In genomic region chr20:25011261-25011660, GRCh38 we compare ENCODE assay signal across 17 cellular contexts. TPM values are rescaled to one million over a fixed set of nuclear protein-coding genes. Genes with fewer than 3 reads are reported as not detected.
"Had no signal": no experiment of that assay in that cellular context is flagged by ENCODE, and none has a peak within 500 bp of the region (broad histone marks: within the 10 kb centered on the region; RNA-seq: fewer than 3 reads in every experiment).

No MANE protein-coding gene starts in this region.

- H3K27me3 ChIP-seq: cardiac muscle cell, dorsolateral prefrontal cortex, hepatocyte, SJSA1, transverse colon had no signal

- H3K4me3 ChIP-seq: cardiac muscle cell, dorsolateral prefrontal cortex, hepatocyte, SJSA1, transverse colon had no signal

- ATAC-seq: activated CD4-positive, alpha-beta T cell treated with anti-CD3 and anti-CD28 coated beads for 36 hours; activated naive CD4-positive, alpha-beta T cell treated with anti-CD3 and anti-CD28 coated beads, Interleukin-2, amount 50 U/mL, for 72 hours; activated T-cell treated with anti-CD3 and anti-CD28 coated beads, Interleukin-2, amount 50 U/mL, for 4 hours; stimulated activated naive CD8-positive, alpha-beta T cell treated with anti-CD3 and anti-CD28 coated beads, Interleukin-15, Interleukin-2, amounts not matched to agents 100 U/mL and 50 U/mL, for 24 hours had no signal

- DNase-seq: activated CD4-positive, alpha-beta T cell treated with anti-CD3 and anti-CD28 coated beads for 36 hours; activated CD4-positive, alpha-beta T cell treated with anti-CD3 and anti-CD28 coated beads, Interleukin-2, amount 50 U/mL, for 48 hours; activated gamma-delta T cell; activated T-cell treated with anti-CD3 and anti-CD28 coated beads, Interleukin-2, amount 50 U/mL, for 4 hours; amniotic stem cell; foreskin fibroblast; nephron progenitor cell; stimulated activated CD4-positive, alpha-beta T cell treated with anti-CD3 and anti-CD28 coated beads, Interleukin-2, amount 100 ng/mL, for 24 hours; stimulated activated naive CD8-positive, alpha-beta T cell treated with anti-CD3 and anti-CD28 coated beads, Interleukin-15, Interleukin-2, amounts not matched to agents 100 U/mL and 50 U/mL, for 24 hours; WERI-Rb-1 had no signal

- H3K36me3 ChIP-seq: cardiac muscle cell, SJSA1, WERI-Rb-1 had no signal

- H3K27ac ChIP-seq: cardiac muscle cell, epithelial cell of prostate, hepatocyte, SJSA1, WERI-Rb-1 had no signal

- H3K9me3 ChIP-seq: SJSA1, transverse colon had no signal

RNA-seq across cellular contexts. Expression of gene ACSS1, which starts 46.7 kb away (rescaled TPM):
- total RNA-seq: cardiac muscle cell had no signal
- polyA plus RNA-seq: cardiac muscle cell had no signal
